Comparison of ENCODE assay signal across 17 cellular contexts in genomic region chr6:112682088-112682487, GRCh38.
DNase-seq lines count a peak whose midpoint lies in the region; ATAC-seq and TF ChIP-seq lines count a peak whose summit lies in the region.
"Had no signal": no experiment of that assay in that cellular context is flagged by ENCODE, and none has a peak within 500 bp of the region (broad histone marks: within the 10 kb centered on the region; RNA-seq: fewer than 3 reads in every experiment).

No MANE protein-coding gene starts in this region.

- TF ChIP-seq CTCF in IMR-90 (conservative IDR thresholded peaks at IDR 0.05; ENCODE audit: low read depth, low read length) (no peak), chondrocyte (IDR thresholded peaks at IDR 0.05) (no peak)

- H2BK120ac ChIP-seq in IMR-90 (ENCODE audit: low read depth, low read length) (peak overlapping the region; percentile 68), mesenchymal stem cell (ENCODE audit: low read depth, low read length) (no peak overlapping the region)

- H3K4me3 ChIP-seq in IMR-90 (ENCODE audit: insufficient read depth, low read depth, low read length) (no peak overlapping the region), SJSA1 (no peak overlapping the region), mesenchymal stem cell (ENCODE audit: insufficient read depth in 1 of 2, low read depth in 1 of 2, low read length in 2 of 2) (no peak overlapping the region)
- H3K4me3 ChIP-seq: BLaER1 had no signal

- H3K36me3 Mint-ChIP-seq in chondrocyte (ENCODE audit: low read depth) = no peaks in the 10 kb centered on the region
- H3K36me3 Mint-ChIP-seq in activated naive CD8-positive, alpha-beta T cell treated with anti-CD3 and anti-CD28 coated beads for 36 hours = no peaks in the 10 kb centered on the region
- H3K36me3 Mint-ChIP-seq: CD8-positive, alpha-beta T cell; IgD-negative memory B cell had no signal

- peaks cover 2% of the 10 kb centered on the region for H3K9me1 ChIP-seq in IMR-90 (ENCODE audit: insufficient read depth, low read length)

- in situ Hi-C loops in IMR-90 (cut with MboI; ENCODE audit: low sequenced_read_pairs) = no loop called here

- H4K8ac ChIP-seq in IMR-90 (ENCODE audit: low read depth in 2 of 2, low read length in 2 of 2) (no peak overlapping the region), mesenchymal stem cell (ENCODE audit: low read length) (no peak overlapping the region)

- TF ChIP-seq RAD21 in IMR-90 (IDR thresholded peaks at IDR 0.05; ENCODE audit: low read length) = no peak

- H4K91ac ChIP-seq in IMR-90 (ENCODE audit: insufficient read depth, low read depth, low read length) = no peak overlapping the region; the same call in 1 of the 2 replicates
- H4K91ac ChIP-seq in mesenchymal stem cell (ENCODE audit: low read length) = no peak overlapping the region

- peak overlapping the region; percentile 19 for H2BK5ac ChIP-seq in IMR-90 (ENCODE audit: low read depth, low read length, poor library complexity, severe bottlenecking)
- H2BK5ac ChIP-seq in mesenchymal stem cell (ENCODE audit: low read depth, low read length, poor library complexity, severe bottlenecking) = no peak overlapping the region

- no peaks in the 10 kb centered on the region for H3K9me3 Mint-ChIP-seq in chondrocyte (ENCODE audit: low read depth)
- no peaks in the 10 kb centered on the region for H3K9me3 Mint-ChIP-seq in activated naive CD8-positive, alpha-beta T cell treated with anti-CD3 and anti-CD28 coated beads for 36 hours
- H3K9me3 Mint-ChIP-seq: CD8-positive, alpha-beta T cell; HFFc6; IgD-negative memory B cell had no signal

- no peak overlapping the region for H2BK12ac ChIP-seq in mesenchymal stem cell (ENCODE audit: low read length in 2 of 2)

- no peak overlapping the region for H2AFZ ChIP-seq in IMR-90 (replicated peaks; ENCODE audit: low read length, poor library complexity)
- no peak overlapping the region for H2AFZ ChIP-seq in mesenchymal stem cell (ENCODE audit: low read depth, low read length)

- H3K4me2 ChIP-seq in IMR-90 (ENCODE audit: low read depth, low read length) = no peak overlapping the region
- H3K4me2 ChIP-seq in mesenchymal stem cell (ENCODE audit: low read length, poor library complexity, severe bottlenecking) = no peak overlapping the region
- H3K4me2 ChIP-seq: BLaER1 had no signal

- H3K27ac ChIP-seq in IMR-90 (ENCODE audit: insufficient read depth, low read length) (no peak overlapping the region), SJSA1 (peak overlapping the region; percentile 50), mesenchymal stem cell (ENCODE audit: low read length, poor library complexity, severe bottlenecking) (no peak overlapping the region)
- H3K27ac ChIP-seq: BLaER1 had no signal

- intact Hi-C loops in IMR-90 (cut with micrococcal nuclease) = loop anchor here (5.0 kb wide), 1 partner anchor 180 kb away; no protein-coding TSS in a partner anchor
- intact Hi-C loops in left colon (cut with DNase I, micrococcal nuclease) = no loop called here

- peaks cover 4% of the 10 kb centered on the region for H3K4me1 ChIP-seq in IMR-90 (ENCODE audit: control insufficient read depth, insufficient read depth, low read length)
- H3K4me1 ChIP-seq in SJSA1 (replicated peaks) = peaks cover 46% of the 10 kb centered on the region
- peaks cover 4% of the 10 kb centered on the region for H3K4me1 ChIP-seq in mesenchymal stem cell (ENCODE audit: control insufficient read depth, insufficient read depth, low read depth, low read length)
- H3K4me1 ChIP-seq: BLaER1, Caco-2 had no signal

- H2BK15ac ChIP-seq in IMR-90 (ENCODE audit: low read depth, low read length) (peak overlapping the region; percentile 94; the same call in 2 of the 3 replicates), mesenchymal stem cell (ENCODE audit: low read depth, poor library complexity, severe bottlenecking) (no peak overlapping the region)

- CTCF ChIA-PET in IMR-90 (lab: Yijun Ruan, JAX) = interaction anchor here (0.5 kb wide), 1 partner anchor 30 kb away, joined by 4 read pairs; no protein-coding TSS in a partner anchor

- H3K23ac ChIP-seq in IMR-90 (ENCODE audit: low read depth, low read length) (0 out of 2 replicates have a peak overlapping the region, but pooled peaks have one; percentile 24), mesenchymal stem cell (ENCODE audit: low read length in 2 of 2) (no peak overlapping the region)

- no peaks in the 10 kb centered on the region for H3K27me3 ChIP-seq in IMR-90 (ENCODE audit: control insufficient read depth, insufficient read depth, low read length)
- H3K27me3 ChIP-seq in SJSA1 (replicated peaks) = no peaks in the 10 kb centered on the region
- no peaks in the 10 kb centered on the region for H3K27me3 ChIP-seq in mesenchymal stem cell (ENCODE audit: control insufficient read depth in 1 of 2, insufficient read depth in 1 of 2, low read length in 2 of 2)
- H3K27me3 ChIP-seq: BLaER1 had no signal

- no peaks in the 10 kb centered on the region for H3K79me1 ChIP-seq in IMR-90 (ENCODE audit: low read depth in 1 of 2, low read length in 2 of 2)
- H3K79me1 ChIP-seq in mesenchymal stem cell (replicated peaks; ENCODE audit: low read length, poor library complexity, severe bottlenecking) = no peaks in the 10 kb centered on the region

- peaks cover 53% of the 10 kb centered on the region for H3K4me1 Mint-ChIP-seq in chondrocyte (ENCODE audit: low read depth)
- H3K4me1 Mint-ChIP-seq in activated naive CD8-positive, alpha-beta T cell treated with anti-CD3 and anti-CD28 coated beads for 36 hours = no peaks in the 10 kb centered on the region
- H3K4me1 Mint-ChIP-seq: IgD-negative memory B cell had no signal

- H2AK5ac ChIP-seq in IMR-90 (ENCODE audit: low read depth, low read length) (peak overlapping the region; percentile 27; the same call in 1 of the 2 replicates), mesenchymal stem cell (ENCODE audit: low read length, severe bottlenecking) (peak overlapping the region; percentile 92)

- peak overlapping the region; percentile 33; the same call in 1 of the 2 replicates for H3K4ac ChIP-seq in IMR-90 (ENCODE audit: low read depth, low read length)
- no peak overlapping the region for H3K4ac ChIP-seq in mesenchymal stem cell (ENCODE audit: low read depth in 1 of 2, low read length in 2 of 2)

- no peak for TF ChIP-seq POLR2A in IMR-90 (IDR thresholded peaks at IDR 0.05; ENCODE audit: low read depth, low read length)

- no peaks in the 10 kb centered on the region for H3K27me3 Mint-ChIP-seq in chondrocyte (ENCODE audit: low read depth)
- no peaks in the 10 kb centered on the region for H3K27me3 Mint-ChIP-seq in activated naive CD8-positive, alpha-beta T cell treated with anti-CD3 and anti-CD28 coated beads for 36 hours
- H3K27me3 Mint-ChIP-seq: IgD-negative memory B cell had no signal

- H3K14ac ChIP-seq in IMR-90 (replicated peaks; ENCODE audit: low read depth, low read length) = no peak overlapping the region
- peak overlapping the region in 1 of 2 experiments; percentile 57 for H3K14ac ChIP-seq in mesenchymal stem cell (ENCODE audit: low read length in 2 of 2)

- H2AK9ac ChIP-seq in IMR-90 (replicated peaks; ENCODE audit: low read depth, low read length, poor library complexity) = no peak overlapping the region

- POLR2A ChIA-PET in IMR-90 (lab: Charles Lee; ENCODE audit: unreplicated experiment) = no interaction called here

- no peak overlapping the region for H4K5ac ChIP-seq in IMR-90 (ENCODE audit: low read depth, low read length)

- no peak for DNase-seq in IMR-90
- DNase-seq in SJSA1 (ENCODE audit: low read depth in 1 of 2, low spot score in 2 of 2) = peak in 1 of 2 experiments; percentile 68
- DNase-seq in chondrocyte (ENCODE audit: low spot score) = no peak
- no peak for DNase-seq in mesenchymal stem cell
- DNase-seq in NCI-H146 treated with DMSO at 0.1 percent for 48 hours (lab: John Stamatoyannopoulos, UW; ENCODE audit: unreplicated experiment) = no peak
- DNase-seq in left colon = no peak
- no peak for DNase-seq in activated naive CD8-positive, alpha-beta T cell treated with anti-CD3 and anti-CD28 coated beads for 36 hours
- DNase-seq: 8988T; Caco-2; CD8-positive, alpha-beta T cell; GOT3; H7; HFFc6 had no signal

- dilution Hi-C loops in IMR-90 (cut with HindIII; ENCODE audit: low sequenced_read_pairs, unreplicated experiment) = no loop called here

- H3K9me3 ChIP-seq in IMR-90 (ENCODE audit: control insufficient read depth, insufficient read depth, low read length) = no peaks in the 10 kb centered on the region
- H3K9me3 ChIP-seq in SJSA1 (replicated peaks) = no peaks in the 10 kb centered on the region
- no peaks in the 10 kb centered on the region for H3K9me3 ChIP-seq in mesenchymal stem cell (ENCODE audit: control insufficient read depth, low read length)
- H3K9me3 ChIP-seq: BLaER1, Caco-2 had no signal

- H3K9ac ChIP-seq in IMR-90 (ENCODE audit: low read depth, low read length) = no peak overlapping the region
- no peak overlapping the region for H3K9ac ChIP-seq in mesenchymal stem cell (ENCODE audit: low read length)
- H3K9ac ChIP-seq: BLaER1 had no signal

- ATAC-seq in IMR-90 (ENCODE audit: low read depth) (no peak), HG03378 (IDR thresholded peaks at IDR 0.05; ENCODE audit: unreplicated experiment) (no peak), left colon (no peak)
- ATAC-seq: CD8-positive, alpha-beta T cell; HCT116 had no signal

- peak overlapping the region; percentile 55 for H2BK20ac ChIP-seq in IMR-90 (ENCODE audit: low read depth, low read length)

- BruUV-seq in IMR-90 (replicated peaks; lab: Mats Ljungman, UMichigan) = no TSS peak

- H3K27ac Mint-ChIP-seq in chondrocyte (ENCODE audit: unreplicated experiment) = peak overlapping the region; percentile 8
- no peak overlapping the region for H3K27ac Mint-ChIP-seq in activated naive CD8-positive, alpha-beta T cell treated with anti-CD3 and anti-CD28 coated beads for 36 hours
- H3K27ac Mint-ChIP-seq: CD8-positive, alpha-beta T cell; HFFc6; IgD-negative memory B cell had no signal

- 0 out of 2 replicates have a peak overlapping the region, but pooled peaks have one; percentile 60 for H3K18ac ChIP-seq in IMR-90 (ENCODE audit: low read depth, low read length)
- H3K18ac ChIP-seq in mesenchymal stem cell (ENCODE audit: low read depth in 1 of 2, low read length in 2 of 2) = no peak overlapping the region

- no CpG with 5 or more reads among the region's 5 CpGs for WGBS in IMR-90 (ENCODE audit: extremely low coverage in 2 of 2, insufficient read length in 1 of 2), 2 experiments
- 100% methylated on average over 1 of the region's 5 CpGs for WGBS in mesenchymal stem cell

- H3K36me3 ChIP-seq in IMR-90 (ENCODE audit: control insufficient read depth, insufficient read depth, low read length) (no peaks in the 10 kb centered on the region), SJSA1 (no peaks in the 10 kb centered on the region), mesenchymal stem cell (ENCODE audit: control insufficient read depth in 1 of 2, insufficient read depth in 2 of 2, low read depth in 1 of 2, low read length in 2 of 2) (no peaks in the 10 kb centered on the region)
- H3K36me3 ChIP-seq: BLaER1 had no signal

- no peak overlapping the region for H3K56ac ChIP-seq in IMR-90 (ENCODE audit: extremely low read depth, insufficient read depth, low read length)

- H4K20me1 ChIP-seq in IMR-90 (ENCODE audit: insufficient read depth, low read length) = no peaks in the 10 kb centered on the region
- H4K20me1 ChIP-seq: BLaER1 had no signal

- no peak overlapping the region for H3K4me3 Mint-ChIP-seq in chondrocyte (ENCODE audit: unreplicated experiment)
- no peak overlapping the region for H3K4me3 Mint-ChIP-seq in activated naive CD8-positive, alpha-beta T cell treated with anti-CD3 and anti-CD28 coated beads for 36 hours
- H3K4me3 Mint-ChIP-seq: CD8-positive, alpha-beta T cell; HFFc6; IgD-negative memory B cell had no signal
